In genomic region chr10:110209926-110210662, GRCh38 we compare ENCODE assay signal across 8 cellular contexts. TPM values are rescaled to one million over a fixed set of nuclear protein-coding genes. Genes with fewer than 3 reads are reported as not detected.
DNase-seq lines count a peak whose midpoint lies in the region; ATAC-seq lines count a peak whose summit lies in the region.

No MANE protein-coding gene starts in this region.

- H3K9me3 Mint-ChIP-seq in activated naive CD4-positive, alpha-beta T cell treated with anti-CD3 and anti-CD28 coated beads, Interleukin-2, amount 10 ng/mL, durations not matched to agents 7 days and 5 days: no peaks in the 10 kb centered on the region

- DNase-seq in G401 (ENCODE audit: low spot score): peak; percentile 50
- peak; percentile 43 for DNase-seq in NCI-H526 treated with DMSO at 0.1 percent for 48 hours (lab: John Stamatoyannopoulos, UW)
- DNase-seq in activated naive CD4-positive, alpha-beta T cell treated with anti-CD3 and anti-CD28 coated beads, Interleukin-2, amount 10 ng/mL, durations not matched to agents 7 days and 5 days: no peak
- peak; percentile 43 for DNase-seq in glomerular visceral epithelial cell (ENCODE audit: extremely low spot score)
- peak in 36 of 56 donors; percentile 47 to 84 (median 69) for DNase-seq in nucleus accumbens (lab: John Stamatoyannopoulos, UW)
- no peak for DNase-seq in NOMO-1 treated with dmso at 0.1 percent for 144 hours (lab: John Stamatoyannopoulos, UW; ENCODE audit: unreplicated experiment)
- no peak for DNase-seq in SW 1271 (lab: John Stamatoyannopoulos, UW)

- CTCF ChIA-PET in activated naive CD4-positive, alpha-beta T cell treated with anti-CD3 and anti-CD28 coated beads, Interleukin-2, amount 10 ng/mL, durations not matched to agents 7 days and 5 days (lab: Charles Lee): interaction anchor here (1.0 to 7.0 kb wide), 6 partner anchors 9 to 129 kb away, joined by 3 to 70 read pairs (median 24); partner anchors contain the start of gene SMNDC1

- H3K36me3 Mint-ChIP-seq in activated naive CD4-positive, alpha-beta T cell treated with anti-CD3 and anti-CD28 coated beads, Interleukin-2, amount 10 ng/mL, durations not matched to agents 7 days and 5 days: peaks cover 13% of the 10 kb centered on the region

- H3K4me3 Mint-ChIP-seq in activated naive CD4-positive, alpha-beta T cell treated with anti-CD3 and anti-CD28 coated beads, Interleukin-2, amount 10 ng/mL, durations not matched to agents 7 days and 5 days: peak overlapping the region; percentile 93

- peaks cover 60% of the 10 kb centered on the region for H3K4me1 Mint-ChIP-seq in activated naive CD4-positive, alpha-beta T cell treated with anti-CD3 and anti-CD28 coated beads, Interleukin-2, amount 10 ng/mL, durations not matched to agents 7 days and 5 days

- H3K27me3 Mint-ChIP-seq in activated naive CD4-positive, alpha-beta T cell treated with anti-CD3 and anti-CD28 coated beads, Interleukin-2, amount 10 ng/mL, durations not matched to agents 7 days and 5 days: peaks cover 24% of the 10 kb centered on the region

- H3K27ac Mint-ChIP-seq in activated naive CD4-positive, alpha-beta T cell treated with anti-CD3 and anti-CD28 coated beads, Interleukin-2, amount 10 ng/mL, durations not matched to agents 7 days and 5 days: peak overlapping the region; percentile 97

- in situ Hi-C loops in G401 (cut with HindIII; ENCODE audit: low sequenced_read_pairs): no loop called here

- ATAC-seq in GM21737 (IDR thresholded peaks at IDR 0.05; ENCODE audit: unreplicated experiment): no peak

RNA-seq across cellular contexts. Expression of gene MXI1, which starts 2.7 kb away (rescaled TPM):
- total RNA-seq in G401 (2014; rRNA removed; shearing (Covaris generic)): 10.9 and 12.1 TPM in 2 replicates

Comparison
In these comparisons a context has a peak if more than half of its experiments do, and no peak if none do; other contexts are left out.
1. DNase-seq: peak in G401 (single experiment), NCI-H526 treated with DMSO at 0.1 percent for 48 hours (single experiment), glomerular visceral epithelial cell (single experiment) and nucleus accumbens (36 of 56); none in activated naive CD4-positive, alpha-beta T cell treated with anti-CD3 and anti-CD28 coated beads, Interleukin-2, amount 10 ng/mL, durations not matched to agents 7 days and 5 days (single experiment), NOMO-1 treated with dmso at 0.1 percent for 144 hours (single experiment) and SW 1271 (0 of 2).